ENCODE assay signal across 10 cellular contexts in the genomic region with DNA sequence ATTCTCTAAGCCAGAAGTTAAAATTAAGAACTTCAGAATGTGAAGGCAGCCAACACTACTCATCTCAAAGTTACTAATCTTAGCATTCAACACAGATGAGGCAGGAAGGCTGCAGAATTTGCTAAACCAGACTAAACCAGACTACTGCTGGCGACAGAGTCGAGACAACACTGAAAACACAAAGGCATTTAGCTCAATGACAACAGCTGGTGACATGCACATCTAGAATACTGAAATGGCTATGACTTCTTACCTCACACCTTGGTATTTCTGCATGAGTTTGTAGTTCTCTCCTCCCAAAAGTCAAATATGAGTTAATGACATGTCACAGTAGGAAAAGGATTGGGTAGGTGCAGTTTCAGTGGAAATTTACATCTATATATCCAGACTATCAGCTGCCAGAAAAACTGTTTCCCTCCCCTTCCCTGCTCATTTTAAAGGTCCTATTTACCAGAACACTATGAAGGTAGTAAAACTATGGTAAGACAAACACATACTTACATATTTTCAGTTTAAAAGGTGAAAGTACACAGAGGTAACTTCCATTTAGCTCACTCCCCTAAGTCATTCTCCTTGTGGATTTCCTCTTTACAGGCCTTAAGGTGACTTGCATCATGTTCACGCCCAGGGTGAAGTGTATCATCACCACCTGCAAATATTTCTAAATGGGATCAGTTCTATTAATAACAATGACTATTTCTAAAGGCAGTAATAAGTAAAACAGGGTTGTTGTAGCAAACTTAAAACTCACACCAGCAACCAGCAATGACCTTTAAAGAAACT. TPM values are rescaled to one million over a fixed set of nuclear protein-coding genes. Genes with fewer than 3 reads are reported as not detected.
DNase-seq lines count a peak whose midpoint lies in the region; ATAC-seq and FAIRE-seq lines count a peak whose summit lies in the region.
"Had no signal": no experiment of that assay in that cellular context is flagged by ENCODE, and none has a peak within 500 bp of the region (broad histone marks: within the 10 kb centered on the region; RNA-seq: fewer than 3 reads in every experiment).

No MANE protein-coding gene starts in this region.

- H3K4me3 Mint-ChIP-seq in activated naive CD4-positive, alpha-beta T cell treated with anti-CD3 and anti-CD28 coated beads, Interleukin-2, amount 10 ng/mL, durations not matched to agents 7 days and 5 days, result peak overlapping the region; percentile 10
- H3K4me3 Mint-ChIP-seq in activated T-helper 2 cell treated with anti-CD3 and anti-CD28 coated beads, Interferon-gamma antibody, Interleukin-2, Interleukin-4, amounts not matched to agents 10 μg/mL and 5 μg/mL and 100 μg/mL, durations not matched to agents 14 hours and 24 hours and 36 hours (ENCODE audit: low read depth), result peak overlapping the region; percentile 3
- H3K4me3 Mint-ChIP-seq: brain had no signal

- H3K27me3 Mint-ChIP-seq in activated naive CD4-positive, alpha-beta T cell treated with anti-CD3 and anti-CD28 coated beads, Interleukin-2, amount 10 ng/mL, durations not matched to agents 7 days and 5 days, result no peaks in the 10 kb centered on the region
- H3K27me3 Mint-ChIP-seq in activated T-helper 2 cell treated with anti-CD3 and anti-CD28 coated beads, Interferon-gamma antibody, Interleukin-2, Interleukin-4, amounts not matched to agents 10 μg/mL and 5 μg/mL and 100 μg/mL, durations not matched to agents 14 hours and 24 hours and 36 hours (ENCODE audit: low read depth), result no peaks in the 10 kb centered on the region

- CTCF ChIA-PET in activated naive CD4-positive, alpha-beta T cell treated with anti-CD3 and anti-CD28 coated beads, Interleukin-2, amount 10 ng/mL, durations not matched to agents 7 days and 5 days (lab: Charles Lee), result interaction anchor here (1.0 to 1.4 kb wide), 2 partner anchors 9 to 41 kb away, joined by 3 to 4 read pairs; no protein-coding TSS in a partner anchor

- H3K9me3 Mint-ChIP-seq in activated naive CD4-positive, alpha-beta T cell treated with anti-CD3 and anti-CD28 coated beads, Interleukin-2, amount 10 ng/mL, durations not matched to agents 7 days and 5 days, result no peaks in the 10 kb centered on the region
- H3K9me3 Mint-ChIP-seq in activated T-helper 2 cell treated with anti-CD3 and anti-CD28 coated beads, Interferon-gamma antibody, Interleukin-2, Interleukin-4, amounts not matched to agents 10 μg/mL and 5 μg/mL and 100 μg/mL, durations not matched to agents 14 hours and 24 hours and 36 hours, result no peaks in the 10 kb centered on the region
- H3K9me3 Mint-ChIP-seq: brain had no signal

- intact Hi-C loops in activated T-helper 2 cell treated with anti-CD3 and anti-CD28 coated beads, Interferon-gamma antibody, Interleukin-2, Interleukin-4, amounts not matched to agents 10 μg/mL and 5 μg/mL and 100 μg/mL, durations not matched to agents 14 hours and 24 hours and 36 hours (cut with micrococcal nuclease), result no loop called here

- H3K36me3 Mint-ChIP-seq in activated naive CD4-positive, alpha-beta T cell treated with anti-CD3 and anti-CD28 coated beads, Interleukin-2, amount 10 ng/mL, durations not matched to agents 7 days and 5 days, result peaks cover 39% of the 10 kb centered on the region
- H3K36me3 Mint-ChIP-seq in activated T-helper 2 cell treated with anti-CD3 and anti-CD28 coated beads, Interferon-gamma antibody, Interleukin-2, Interleukin-4, amounts not matched to agents 10 μg/mL and 5 μg/mL and 100 μg/mL, durations not matched to agents 14 hours and 24 hours and 36 hours (ENCODE audit: low read depth), result peaks cover 38% of the 10 kb centered on the region
- H3K36me3 Mint-ChIP-seq: brain had no signal

- FAIRE-seq in RCC 7860 (lab: Jason Lieb, UNC), result no peak

- peaks cover 92% of the 10 kb centered on the region for H3K4me1 Mint-ChIP-seq in activated naive CD4-positive, alpha-beta T cell treated with anti-CD3 and anti-CD28 coated beads, Interleukin-2, amount 10 ng/mL, durations not matched to agents 7 days and 5 days
- H3K4me1 Mint-ChIP-seq in activated T-helper 2 cell treated with anti-CD3 and anti-CD28 coated beads, Interferon-gamma antibody, Interleukin-2, Interleukin-4, amounts not matched to agents 10 μg/mL and 5 μg/mL and 100 μg/mL, durations not matched to agents 14 hours and 24 hours and 36 hours (ENCODE audit: low read depth), result peaks cover 87% of the 10 kb centered on the region

- H3K27ac Mint-ChIP-seq in activated naive CD4-positive, alpha-beta T cell treated with anti-CD3 and anti-CD28 coated beads, Interleukin-2, amount 10 ng/mL, durations not matched to agents 7 days and 5 days, result peak overlapping the region; percentile 60
- peak overlapping the region; percentile 63 for H3K27ac Mint-ChIP-seq in activated T-helper 2 cell treated with anti-CD3 and anti-CD28 coated beads, Interferon-gamma antibody, Interleukin-2, Interleukin-4, amounts not matched to agents 10 μg/mL and 5 μg/mL and 100 μg/mL, durations not matched to agents 14 hours and 24 hours and 36 hours

- ATAC-seq in HG02642 (IDR thresholded peaks at IDR 0.05; ENCODE audit: poor library complexity, unreplicated experiment), result no peak

- no peak for DNase-seq in activated naive CD4-positive, alpha-beta T cell treated with anti-CD3 and anti-CD28 coated beads, Interleukin-2, amount 10 ng/mL, durations not matched to agents 7 days and 5 days
- no peak for DNase-seq in activated naive CD4-positive, alpha-beta T cell treated with Interleukin-2 at 50 U/mL for 16 hours
- no peak for DNase-seq in activated T-helper 2 cell treated with anti-CD3 and anti-CD28 coated beads, Interferon-gamma antibody, Interleukin-2, Interleukin-4, amounts not matched to agents 10 μg/mL and 5 μg/mL and 100 μg/mL, durations not matched to agents 14 hours and 24 hours and 36 hours (ENCODE audit: low spot score)
- peak; percentile 64 for DNase-seq in kidney tubule cell (ENCODE audit: low spot score)
- peak; percentile 52 for DNase-seq in superior temporal gyrus (ENCODE audit: extremely low spot score)
- DNase-seq in RCC 7860 (ENCODE audit: low spot score), result no peak
- no peak for DNase-seq in HuH-7.5 (ENCODE audit: low spot score)
- DNase-seq: glutamatergic neuron had no signal

RNA-seq across cellular contexts. Expression of a gene that starts 21.4 kb away (rescaled TPM):
- 38.2 and 38.3 TPM in 2 replicates for total RNA-seq in activated T-helper 2 cell treated with anti-CD3 and anti-CD28 coated beads, Interferon-gamma antibody, Interleukin-2, Interleukin-4, amounts not matched to agents 10 μg/mL and 5 μg/mL and 100 μg/mL, durations not matched to agents 14 hours and 24 hours and 36 hours

Comparison
In these comparisons a context has a peak if more than half of its experiments do, and no peak if none do; other contexts are left out.
1. DNase-seq: peak in kidney tubule cell (single experiment) and superior temporal gyrus (single experiment); none in activated naive CD4-positive, alpha-beta T cell treated with anti-CD3 and anti-CD28 coated beads, Interleukin-2, amount 10 ng/mL, durations not matched to agents 7 days and 5 days (single experiment), activated naive CD4-positive, alpha-beta T cell treated with Interleukin-2 at 50 U/mL for 16 hours (single experiment), activated T-helper 2 cell treated with anti-CD3 and anti-CD28 coated beads, Interferon-gamma antibody, Interleukin-2, Interleukin-4, amounts not matched to agents 10 μg/mL and 5 μg/mL and 100 μg/mL, durations not matched to agents 14 hours and 24 hours and 36 hours (single experiment), RCC 7860 (single experiment) and HuH-7.5 (single experiment).